In the genomic region with DNA sequence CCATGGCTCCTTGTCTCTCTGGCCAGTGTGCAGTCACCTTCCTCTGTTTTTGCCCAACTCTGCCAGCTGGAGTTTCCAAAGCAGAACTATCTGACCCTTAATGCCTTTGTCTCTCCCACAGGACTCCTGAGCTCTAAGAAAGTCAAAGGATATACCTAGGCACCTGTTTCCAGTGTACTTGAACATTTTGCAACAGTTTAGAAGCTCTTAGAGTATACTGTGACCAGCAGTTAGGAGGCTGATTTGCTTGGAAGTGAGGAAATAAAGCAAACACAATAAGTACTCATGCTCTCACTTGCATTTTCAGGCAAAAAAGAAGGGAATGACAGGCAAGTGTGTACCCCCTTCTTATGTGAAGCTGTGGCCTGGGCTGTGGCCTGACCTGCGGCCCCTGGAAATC, we compare ENCODE assay signal across 27 cellular contexts.
"Had no signal": no experiment of that assay in that cellular context is flagged by ENCODE, and none has a peak within 500 bp of the region (broad histone marks: within the 10 kb centered on the region; RNA-seq: fewer than 3 reads in every experiment).

No MANE protein-coding gene starts in this region.

- H3K4me3 ChIP-seq: heart left ventricle, left ventricle myocardium inferior, mucosa of descending colon, ovary, right atrium auricular region, right lobe of liver, smooth muscle cell, tibial nerve, vagina had no signal

- H3K36me3 Mint-ChIP-seq: immature natural killer cell; natural killer cell treated with Interleukin-12 subunit alpha and Interleukin-12 subunit beta and Interleukin-15 and Interleukin-18, amount 100 ng/mL, for 72 hours; stimulated activated memory B cell treated with anti-CD40 and anti-IgM and Interleukin-4, amounts not matched to agents 10 μg/mL and 1 μg/mL and 100 μg/mL, for 72 hours; type B pancreatic cell had no signal

- H3K9me3 ChIP-seq: heart left ventricle, left ventricle myocardium inferior, mucosa of descending colon, ovary, right atrium auricular region, right lobe of liver, vagina had no signal

- DNase-seq: heart left ventricle; hypothalamus; immature natural killer cell; kidney; left colon; left ventricle myocardium inferior; midbrain; mucosa of descending colon; naive thymus-derived CD4-positive, alpha-beta T cell; ovary; right lobe of liver; stimulated activated CD4-positive, alpha-beta T cell treated with anti-CD3 and anti-CD28 coated beads, Interleukin-1b, Interleukin-23, amount 100 ng/mL, for 48 hours; stimulated activated CD4-positive, alpha-beta T cell treated with anti-CD3 and anti-CD28 coated beads, Interleukin-2, amount 100 ng/mL, for 48 hours; stimulated activated CD4-positive, alpha-beta T cell treated with anti-CD3 and anti-CD28 coated beads, Interleukin-4, amount 100 ng/mL, for 4 hours; stimulated activated CD8-positive, alpha-beta memory T cell treated with anti-CD3 and anti-CD28 coated beads, Interleukin-4, amount 100 ng/mL, for 48 hours; stimulated activated naive CD4-positive, alpha-beta T cell treated with Interleukin-2 at 50 U/mL for 16 hours; stimulated activated naive CD8-positive, alpha-beta T cell treated with anti-CD3 and anti-CD28 coated beads, Interleukin-15, amount 100 ng/mL, for 72 hours; substantia nigra had no signal

- H3K4me1 Mint-ChIP-seq: immature natural killer cell; naive thymus-derived CD4-positive, alpha-beta T cell; stimulated activated memory B cell treated with anti-CD40 and anti-IgM and Interleukin-4, amounts not matched to agents 10 μg/mL and 1 μg/mL and 100 μg/mL, for 72 hours; stimulated activated naive CD8-positive, alpha-beta T cell treated with anti-CD3 and anti-CD28 coated beads, Interleukin-15, amount 100 ng/mL, for 72 hours had no signal

- H3K27ac Mint-ChIP-seq: immature natural killer cell; naive thymus-derived CD4-positive, alpha-beta T cell; natural killer cell treated with Interleukin-12 subunit alpha and Interleukin-12 subunit beta and Interleukin-15 and Interleukin-18, amount 100 ng/mL, for 72 hours; progenitor cell of endocrine pancreas; stimulated activated memory B cell treated with anti-CD40 and anti-IgM and Interleukin-4, amounts not matched to agents 10 μg/mL and 1 μg/mL and 100 μg/mL, for 72 hours; stimulated activated naive CD8-positive, alpha-beta T cell treated with anti-CD3 and anti-CD28 coated beads, Interleukin-15, amount 100 ng/mL, for 72 hours had no signal

- H3K9me3 Mint-ChIP-seq: immature natural killer cell; natural killer cell treated with Interleukin-12 subunit alpha and Interleukin-12 subunit beta and Interleukin-15 and Interleukin-18, amount 100 ng/mL, for 72 hours; stimulated activated naive CD8-positive, alpha-beta T cell treated with anti-CD3 and anti-CD28 coated beads, Interleukin-15, amount 100 ng/mL, for 72 hours; type B pancreatic cell had no signal

- H3K4me2 ChIP-seq: smooth muscle cell had no signal

- ATAC-seq: heart left ventricle; left colon; mucosa of descending colon; naive thymus-derived CD4-positive, alpha-beta T cell; natural killer cell treated with Interleukin-12 subunit alpha and Interleukin-12 subunit beta and Interleukin-15 and Interleukin-18, amount 100 ng/mL, for 72 hours; right lobe of liver; stimulated activated memory B cell treated with anti-CD40 and anti-IgM and Interleukin-4, amounts not matched to agents 10 μg/mL and 1 μg/mL and 100 μg/mL, for 72 hours; stimulated activated naive CD8-positive, alpha-beta T cell treated with anti-CD3 and anti-CD28 coated beads, Interleukin-15, amount 100 ng/mL, for 72 hours had no signal

- H3K27me3 ChIP-seq: ovary, right atrium auricular region, right lobe of liver, tibial nerve, vagina had no signal

- H3K4me3 Mint-ChIP-seq: immature natural killer cell; naive thymus-derived CD4-positive, alpha-beta T cell; natural killer cell treated with Interleukin-12 subunit alpha and Interleukin-12 subunit beta and Interleukin-15 and Interleukin-18, amount 100 ng/mL, for 72 hours; neural crest cell; stimulated activated memory B cell treated with anti-CD40 and anti-IgM and Interleukin-4, amounts not matched to agents 10 μg/mL and 1 μg/mL and 100 μg/mL, for 72 hours; stimulated activated naive CD8-positive, alpha-beta T cell treated with anti-CD3 and anti-CD28 coated beads, Interleukin-15, amount 100 ng/mL, for 72 hours had no signal

- H3K36me3 ChIP-seq: heart left ventricle, left ventricle myocardium inferior, ovary, right atrium auricular region, right lobe of liver, tibial nerve, vagina had no signal

- H3K27ac ChIP-seq: heart left ventricle, left ventricle myocardium inferior, ovary, right atrium auricular region, right lobe of liver, tibial nerve, vagina had no signal

- H3K4me1 ChIP-seq: heart left ventricle, right atrium auricular region, right lobe of liver, tibial nerve, vagina had no signal
